In genomic region chr10:71968553-71969474, GRCh38 we compare ENCODE assay signal across 14 cellular contexts. TPM values are rescaled to one million over a fixed set of nuclear protein-coding genes. Genes with fewer than 3 reads are reported as not detected.
DNase-seq lines count a peak whose midpoint lies in the region; ATAC-seq and TF ChIP-seq lines count a peak whose summit lies in the region.
"Had no signal": no experiment of that assay in that cellular context is flagged by ENCODE, and none has a peak within 500 bp of the region (broad histone marks: within the 10 kb centered on the region; RNA-seq: fewer than 3 reads in every experiment).

No MANE protein-coding gene starts in this region.

- 61 to 69% methylated on average over 8 to 11 of the region's 11 CpGs for WGBS in body of pancreas, 2 donors
- WGBS in mesodermal cell (ENCODE audit: insufficient coverage in 2 of 2), 2 experiments, result 74 to 91% methylated on average over 8 to 11 of the region's 11 CpGs

- TF ChIP-seq POLR2A in body of pancreas (IDR thresholded peaks at IDR 0.05), result no peak

- peaks cover 23% of the 10 kb centered on the region for H3K4me1 Mint-ChIP-seq in activated naive CD4-positive, alpha-beta T cell treated with anti-CD3 and anti-CD28 coated beads, Interleukin-2, amount 50 U/mL, for 24 hours

- peaks cover 14% of the 10 kb centered on the region for H3K27me3 Mint-ChIP-seq in activated naive CD4-positive, alpha-beta T cell treated with anti-CD3 and anti-CD28 coated beads, Interleukin-2, amount 50 U/mL, for 24 hours

- H3K4me3 Mint-ChIP-seq in activated naive CD4-positive, alpha-beta T cell treated with anti-CD3 and anti-CD28 coated beads, Interleukin-2, amount 50 U/mL, for 24 hours, result no peak overlapping the region
- H3K4me3 Mint-ChIP-seq: activated naive CD8-positive, alpha-beta T cell treated with anti-CD3 and anti-CD28 coated beads, Interleukin-2, amount 10 ng/mL, durations not matched to agents 7 days and 5 days; T-helper 1 cell treated with Interleukin-12 subunit alpha and Interleukin-12 subunit beta and Interleukin-4 antibody, amounts not matched to agents 30 μg/mL and 1 μg/mL, for 36 hours had no signal

- no peaks in the 10 kb centered on the region for H3K36me3 ChIP-seq in body of pancreas (replicated peaks in 1 of 2; ENCODE audit: insufficient read depth in 1 of 2, low read depth in 2 of 2)
- H3K36me3 ChIP-seq in mesodermal cell (ENCODE audit: control insufficient read depth, insufficient read depth, low read length), result peaks cover 30% of the 10 kb centered on the region
- peaks cover 0 to 4% (median 0%) of the 10 kb centered on the region in 3 donors for H3K36me3 ChIP-seq in tibial artery

- H3K27ac ChIP-seq in body of pancreas (peak overlapping the region in 3 of 4 donors; percentile 42 to 58 (median 47)), mesodermal cell (ENCODE audit: low read depth, low read length, severe bottlenecking) (peak overlapping the region; percentile 45), tibial artery (peak overlapping the region; percentile 79 to 87)

- peak; percentile 16 for ATAC-seq in body of pancreas
- ATAC-seq: stimulated activated naive CD8-positive, alpha-beta T cell treated with anti-CD3 and anti-CD28 coated beads, Interleukin-15, Interleukin-2, amounts not matched to agents 100 U/mL and 50 U/mL, for 24 hours had no signal

- H3K27ac Mint-ChIP-seq in activated naive CD4-positive, alpha-beta T cell treated with anti-CD3 and anti-CD28 coated beads, Interleukin-2, amount 50 U/mL, for 24 hours, result peak overlapping the region; percentile 4
- H3K27ac Mint-ChIP-seq: activated naive CD8-positive, alpha-beta T cell treated with anti-CD3 and anti-CD28 coated beads, Interleukin-2, amount 10 ng/mL, durations not matched to agents 7 days and 5 days; T-helper 1 cell treated with Interleukin-12 subunit alpha and Interleukin-12 subunit beta and Interleukin-4 antibody, amounts not matched to agents 30 μg/mL and 1 μg/mL, for 36 hours had no signal

- H3K9me3 ChIP-seq in body of pancreas (no peaks in the 10 kb centered on the region), mesodermal cell (ENCODE audit: control insufficient read depth, low read length) (no peaks in the 10 kb centered on the region), tibial artery (no peaks in the 10 kb centered on the region)

- H3K9me3 Mint-ChIP-seq in activated naive CD4-positive, alpha-beta T cell treated with anti-CD3 and anti-CD28 coated beads, Interleukin-2, amount 50 U/mL, for 24 hours, result no peaks in the 10 kb centered on the region
- H3K9me3 Mint-ChIP-seq: activated naive CD8-positive, alpha-beta T cell treated with anti-CD3 and anti-CD28 coated beads, Interleukin-2, amount 10 ng/mL, durations not matched to agents 7 days and 5 days; T-helper 1 cell treated with Interleukin-12 subunit alpha and Interleukin-12 subunit beta and Interleukin-4 antibody, amounts not matched to agents 30 μg/mL and 1 μg/mL, for 36 hours had no signal

- DNase-seq in activated naive CD4-positive, alpha-beta T cell treated with anti-CD3 and anti-CD28 coated beads, Interleukin-2, amount 50 U/mL, for 16 hours, result no peak
- DNase-seq in body of pancreas, result no peak
- no peak for DNase-seq in tibial artery
- DNase-seq in HuH-7 (ENCODE audit: low spot score), result no peak
- no peak for DNase-seq in DMS153 (lab: John Stamatoyannopoulos, UW)
- no peak for DNase-seq in activated CD4-positive, alpha-beta T cell treated with anti-CD3 and anti-CD28 coated beads for 4 hours
- DNase-seq: activated CD8-positive, alpha-beta memory T cell treated with anti-CD3 and anti-CD28 coated beads for 24 hours; activated naive CD8-positive, alpha-beta T cell treated with anti-CD3 and anti-CD28 coated beads, Interleukin-2, amount 10 ng/mL, durations not matched to agents 7 days and 5 days; NCI-H1417; stimulated activated CD4-positive, alpha-beta T cell treated with anti-CD3 and anti-CD28 coated beads, Interleukin-2, amount 100 ng/mL, for 24 hours; stimulated activated naive CD8-positive, alpha-beta T cell treated with anti-CD3 and anti-CD28 coated beads, Interleukin-15, Interleukin-2, amounts not matched to agents 100 U/mL and 50 U/mL, for 24 hours had no signal

- intact Hi-C loops in body of pancreas (cut with DNase I), result no loop called here
- intact Hi-C loops in tibial artery (cut with DNase I; ENCODE audit: low total_unique reads), result no loop called here

- H3K36me3 Mint-ChIP-seq in activated naive CD4-positive, alpha-beta T cell treated with anti-CD3 and anti-CD28 coated beads, Interleukin-2, amount 50 U/mL, for 24 hours, result no peaks in the 10 kb centered on the region
- H3K36me3 Mint-ChIP-seq: activated naive CD8-positive, alpha-beta T cell treated with anti-CD3 and anti-CD28 coated beads, Interleukin-2, amount 10 ng/mL, durations not matched to agents 7 days and 5 days had no signal

- H3K4me1 ChIP-seq in body of pancreas (peaks cover 71% of the 10 kb centered on the region), mesodermal cell (ENCODE audit: control insufficient read depth, insufficient read depth, low read length, poor library complexity, severe bottlenecking) (peaks cover 43% of the 10 kb centered on the region), tibial artery (peaks cover 0 to 87% (median 75%) of the 10 kb centered on the region in 4 donors)

- no peak overlapping the region for H3K4me3 ChIP-seq in body of pancreas
- no peak overlapping the region for H3K4me3 ChIP-seq in mesodermal cell (ENCODE audit: extremely low read depth, insufficient read depth, low read length, poor library complexity, severe bottlenecking)
- H3K4me3 ChIP-seq in tibial artery, result no peak overlapping the region

- no peaks in the 10 kb centered on the region for H3K27me3 ChIP-seq in body of pancreas
- H3K27me3 ChIP-seq in tibial artery, result no peaks in the 10 kb centered on the region

- TF ChIP-seq CTCF in body of pancreas (IDR thresholded peaks at IDR 0.05) (no peak), tibial artery (IDR thresholded peaks at IDR 0.05) (no peak)

RNA-seq across cellular contexts. Expression of gene CHST3, which starts 4.6 kb away (rescaled TPM):
- 10 to 100 TPM in 1 of 2 donors, 1 to 10 TPM in 1; 8.6 to 19.4 TPM for total RNA-seq in body of pancreas
- polyA plus RNA-seq in mesodermal cell (2013, experiment 1 of 2), result 13.5 TPM
- 11.0 TPM for polyA plus RNA-seq in mesodermal cell (2013, experiment 2 of 2)
- total RNA-seq: activated naive CD8-positive, alpha-beta T cell treated with anti-CD3 and anti-CD28 coated beads, Interleukin-2, amount 10 ng/mL, durations not matched to agents 7 days and 5 days had no signal
